Comparison of ENCODE assay signal across 8 cellular contexts in the genomic region with DNA sequence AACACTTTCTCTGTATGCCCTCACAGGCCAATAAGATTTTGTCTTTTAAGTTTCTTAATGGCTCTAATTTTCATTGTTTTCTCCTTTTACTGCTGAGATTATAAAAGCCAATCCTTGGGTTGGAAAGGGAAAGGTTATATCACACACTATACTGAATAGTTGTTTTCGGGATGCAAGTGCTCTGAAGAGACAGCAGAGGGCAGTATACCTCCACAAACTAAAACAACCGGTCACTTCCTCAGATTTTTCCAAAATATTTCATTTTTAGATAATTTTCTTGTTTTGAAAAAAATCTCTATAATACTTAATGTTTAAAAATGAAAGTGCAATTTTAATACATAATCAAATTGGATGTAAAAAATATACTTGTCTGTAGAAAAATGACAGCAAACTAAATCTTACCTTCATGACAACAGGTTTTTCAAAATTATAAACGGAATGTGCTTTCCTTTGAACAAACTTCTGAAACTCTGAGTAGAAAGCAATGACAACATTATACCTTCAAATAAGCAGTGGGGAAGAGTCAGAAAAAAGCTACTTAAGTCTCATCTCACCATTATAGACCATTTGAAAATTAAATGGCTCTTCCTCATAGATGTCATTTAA.
A peak's percentile ranks its signal among the peaks of the same experiment; 100 is the strongest.
DNase-seq lines count a peak whose midpoint lies in the region; ATAC-seq, FAIRE-seq and TF ChIP-seq lines count a peak whose summit lies in the region.

No MANE protein-coding gene starts in this region.

- intact Hi-C loops in naive thymus-derived CD4-positive, alpha-beta T cell (cut with micrococcal nuclease): loop anchor here (1.0 to 10.0 kb wide), 8 partner anchors 51 to 1627 kb away; a partner anchor contains a TSS
- intact Hi-C loops in posterior vena cava (cut with DNase I): loop anchor here (5.0 to 10.0 kb wide), 2 partner anchors 567 to 589 kb away; no protein-coding TSS in a partner anchor

- H3K27me3 ChIP-seq in OCI-LY1 (ENCODE audit: insufficient read depth, low read length): no peaks in the 10 kb centered on the region
- no peaks in the 10 kb centered on the region for H3K27me3 ChIP-seq in naive thymus-derived CD4-positive, alpha-beta T cell (ENCODE audit: control insufficient read depth in 2 of 2, insufficient read depth in 2 of 2, low read length in 2 of 2)

- POLR2A ChIA-PET in naive thymus-derived CD4-positive, alpha-beta T cell (lab: Charles Lee): no interaction called here

- no peaks in the 10 kb centered on the region for H4K20me1 ChIP-seq in OCI-LY1 (ENCODE audit: insufficient read depth, low read length)

- ATAC-seq in HG02678 (IDR thresholded peaks at IDR 0.05; ENCODE audit: unreplicated experiment): peak; percentile 74
- peak; percentile 79 for ATAC-seq in naive thymus-derived CD4-positive, alpha-beta T cell
- ATAC-seq in activated CD4-positive, CD25-positive, alpha-beta regulatory T cell treated with anti-CD3 and anti-CD28 coated beads, Interleukin-2, amount 50 U/mL, for 24 hours: no peak

- H3K9me3 Mint-ChIP-seq in naive thymus-derived CD4-positive, alpha-beta T cell: no peaks in the 10 kb centered on the region

- H3K27ac Mint-ChIP-seq in naive thymus-derived CD4-positive, alpha-beta T cell: peak overlapping the region in 4 of 9 donors; percentile 26 to 75 (median 42)

- CTCF ChIA-PET in naive thymus-derived CD4-positive, alpha-beta T cell (lab: Charles Lee): interaction anchor here (0.6 to 4.6 kb wide), 5 partner anchors 8 to 589 kb away, joined by 3 to 20 read pairs (median 3); no protein-coding TSS in a partner anchor

- H3K79me2 ChIP-seq in OCI-LY1 (ENCODE audit: insufficient read depth, low read length): no peaks in the 10 kb centered on the region

- peaks cover 39% of the 10 kb centered on the region; the same call in 1 of the 2 replicates for H3K36me3 ChIP-seq in OCI-LY1 (ENCODE audit: insufficient read depth, low read length)
- H3K36me3 ChIP-seq in naive thymus-derived CD4-positive, alpha-beta T cell (ENCODE audit: control insufficient read depth in 2 of 3, insufficient read depth in 3 of 3, low read length in 3 of 3): peaks cover 0 to 27% (median 16%) of the 10 kb centered on the region in 3 experiments

- H3K4me1 ChIP-seq in OCI-LY1 (ENCODE audit: insufficient read depth, low read length, severe bottlenecking): no peaks in the 10 kb centered on the region
- H3K4me1 ChIP-seq in naive thymus-derived CD4-positive, alpha-beta T cell (ENCODE audit: control insufficient read depth in 2 of 2, insufficient read depth in 2 of 2, low read length in 2 of 2): no peaks in the 10 kb centered on the region

- DNase-seq in NCI-H2107 treated with DMSO at 0.1 percent for 48 hours (lab: John Stamatoyannopoulos, UW; ENCODE audit: unreplicated experiment) (peak; percentile 33), NCI-H2107 (lab: John Stamatoyannopoulos, UW) (no peak), posterior vena cava (ENCODE audit: low spot score) (no peak)
- DNase-seq in naive thymus-derived CD4-positive, alpha-beta T cell: peak in 5 of 9 donors; percentile 25 to 40 (median 34)

- no peaks in the 10 kb centered on the region for H3K27me3 Mint-ChIP-seq in naive thymus-derived CD4-positive, alpha-beta T cell

- no peak overlapping the region for H3K4me2 ChIP-seq in OCI-LY1 (ENCODE audit: low read length)

- H3F3A ChIP-seq in OCI-LY1 (ENCODE audit: insufficient read depth, low read length): no peaks in the 10 kb centered on the region

- H3K9ac ChIP-seq in OCI-LY1 (ENCODE audit: low read length): no peak overlapping the region

- no peak overlapping the region for H3K4me3 Mint-ChIP-seq in naive thymus-derived CD4-positive, alpha-beta T cell

- H3K9me2 ChIP-seq in OCI-LY1 (ENCODE audit: low read depth, low read length): no peaks in the 10 kb centered on the region

- peak; percentile 95 for FAIRE-seq in endometrium (lab: Jason Lieb, UNC)

- peaks cover 0 to 2% (median 0%) of the 10 kb centered on the region in 7 donors for H3K4me1 Mint-ChIP-seq in naive thymus-derived CD4-positive, alpha-beta T cell

- no peak overlapping the region for H3K27ac ChIP-seq in OCI-LY1 (ENCODE audit: low read depth, low read length, poor library complexity, severe bottlenecking)
- no peak overlapping the region for H3K27ac ChIP-seq in naive thymus-derived CD4-positive, alpha-beta T cell (ENCODE audit: low read depth, low read length)

- no peak overlapping the region for H2AFZ ChIP-seq in OCI-LY1 (ENCODE audit: low read length)

- TF ChIP-seq CTCF in OCI-LY1 (IDR thresholded peaks at IDR 0.05; ENCODE audit: low read length): peak; percentile 76

- H3K36me3 Mint-ChIP-seq in naive thymus-derived CD4-positive, alpha-beta T cell: peaks cover 0 to 26% (median 11%) of the 10 kb centered on the region in 5 donors

- H3K9me3 ChIP-seq in OCI-LY1 (ENCODE audit: low read length): no peaks in the 10 kb centered on the region
- H3K9me3 ChIP-seq in naive thymus-derived CD4-positive, alpha-beta T cell (ENCODE audit: control insufficient read depth in 2 of 3, low read length in 3 of 3): no peaks in the 10 kb centered on the region

- H3K4me3 ChIP-seq in OCI-LY1 (ENCODE audit: low read depth, low read length, poor library complexity, severe bottlenecking): no peak overlapping the region
- H3K4me3 ChIP-seq in naive thymus-derived CD4-positive, alpha-beta T cell (ENCODE audit: low read length): no peak overlapping the region

Comparison
In these comparisons a context has a peak if more than half of its experiments do, and no peak if none do; other contexts are left out.
1. DNase-seq: peak in NCI-H2107 treated with DMSO at 0.1 percent for 48 hours (single experiment) and naive thymus-derived CD4-positive, alpha-beta T cell (5 of 9); none in NCI-H2107 (single experiment) and posterior vena cava (single experiment).
2. ATAC-seq: peak in HG02678 (single experiment) and naive thymus-derived CD4-positive, alpha-beta T cell (single experiment); none in activated CD4-positive, CD25-positive, alpha-beta regulatory T cell treated with anti-CD3 and anti-CD28 coated beads, Interleukin-2, amount 50 U/mL, for 24 hours (0 of 2).